ENCODE assay signal across 10 cellular contexts in genomic region chr15:39140060-39140604, GRCh38.
DNase-seq lines count a peak whose midpoint lies in the region; ATAC-seq and TF ChIP-seq lines count a peak whose summit lies in the region.
"Had no signal": no experiment of that assay in that cellular context is flagged by ENCODE, and none has a peak within 500 bp of the region (broad histone marks: within the 10 kb centered on the region; RNA-seq: fewer than 3 reads in every experiment).

No MANE protein-coding gene starts in this region.

- H3K36me3 Mint-ChIP-seq in chondrocyte (ENCODE audit: low read depth) (no peaks in the 10 kb centered on the region), osteocyte (ENCODE audit: unreplicated experiment) (no peaks in the 10 kb centered on the region)
- H3K36me3 Mint-ChIP-seq: naive B cell had no signal

- H3K4me3 Mint-ChIP-seq in chondrocyte (ENCODE audit: unreplicated experiment) = no peak overlapping the region
- H3K4me3 Mint-ChIP-seq in osteocyte (ENCODE audit: unreplicated experiment) = no peak overlapping the region
- H3K4me3 Mint-ChIP-seq: naive B cell had no signal

- TF ChIP-seq CTCF in chondrocyte (IDR thresholded peaks at IDR 0.05) = no peak
- no peak for TF ChIP-seq CTCF in osteocyte (IDR thresholded peaks at IDR 0.05)

- H3K27ac Mint-ChIP-seq in chondrocyte (ENCODE audit: unreplicated experiment) (peak overlapping the region; percentile 74), osteocyte (ENCODE audit: unreplicated experiment) (peak overlapping the region; percentile 81)
- H3K27ac Mint-ChIP-seq: naive B cell had no signal

- H3K9me3 Mint-ChIP-seq in chondrocyte (ENCODE audit: low read depth) (peaks cover 3% of the 10 kb centered on the region), osteocyte (ENCODE audit: unreplicated experiment) (no peaks in the 10 kb centered on the region)
- H3K9me3 Mint-ChIP-seq: naive B cell had no signal

- H3K27me3 Mint-ChIP-seq in chondrocyte (ENCODE audit: low read depth) = no peaks in the 10 kb centered on the region
- no peaks in the 10 kb centered on the region for H3K27me3 Mint-ChIP-seq in osteocyte (ENCODE audit: unreplicated experiment)

- peak; percentile 62 for DNase-seq in Jurkat, Clone E6-1 (ENCODE audit: low read depth, low spot score)
- DNase-seq in chondrocyte (ENCODE audit: low spot score) (no peak), osteocyte (ENCODE audit: extremely low spot score, unreplicated experiment) (no peak), GM19240 (ENCODE audit: insufficient read length, low spot score) (no peak)
- DNase-seq in activated naive CD4-positive, alpha-beta T cell (lab: John Stamatoyannopoulos, UW) = no peak
- DNase-seq: amygdala, naive B cell had no signal

- H3K4me1 Mint-ChIP-seq in chondrocyte (ENCODE audit: low read depth) (peaks cover 66% of the 10 kb centered on the region), osteocyte (ENCODE audit: unreplicated experiment) (peaks cover 32% of the 10 kb centered on the region)
- H3K4me1 Mint-ChIP-seq: naive B cell had no signal

- ATAC-seq in GM18867 (IDR thresholded peaks at IDR 0.05; ENCODE audit: unreplicated experiment) (peak; percentile 59), HG02759 (IDR thresholded peaks at IDR 0.05; ENCODE audit: unreplicated experiment) (no peak), GM21423 (IDR thresholded peaks at IDR 0.05; ENCODE audit: unreplicated experiment) (no peak)

- H3K4me3 ChIP-seq in Jurkat, Clone E6-1 (ENCODE audit: low read length) = no peak overlapping the region
